Comparison of ENCODE assay signal across 9 cellular contexts in the genomic region with DNA sequence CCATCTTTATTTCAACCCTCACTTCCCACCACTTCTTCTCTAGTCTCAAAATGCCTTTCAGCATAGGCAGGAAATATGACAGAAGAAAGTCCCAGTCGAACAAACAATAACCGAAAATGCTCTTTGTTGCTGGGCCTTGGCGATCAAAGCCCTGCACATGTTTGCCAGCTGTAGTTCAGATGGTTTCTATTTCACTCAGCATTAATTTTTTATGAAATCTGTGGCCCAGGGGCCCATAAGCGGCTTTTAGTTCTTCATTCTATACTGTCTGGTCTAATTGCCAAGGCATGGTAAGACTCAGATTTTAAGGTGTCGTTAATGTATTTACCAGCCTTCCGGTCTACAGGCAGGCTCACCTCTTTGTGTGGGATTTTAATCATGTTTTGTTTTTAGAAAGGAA. TPM values are rescaled to one million over a fixed set of nuclear protein-coding genes. Genes with fewer than 3 reads are reported as not detected.
DNase-seq lines count a peak whose midpoint lies in the region; ATAC-seq and TF ChIP-seq lines count a peak whose summit lies in the region.
"Had no signal": no experiment of that assay in that cellular context is flagged by ENCODE, and none has a peak within 500 bp of the region (broad histone marks: within the 10 kb centered on the region; RNA-seq: fewer than 3 reads in every experiment).

No MANE protein-coding gene starts in this region.

- intact Hi-C loops in mucosa of descending colon (cut with DNase I, micrococcal nuclease) = no loop called here

- H3K4me1 Mint-ChIP-seq in activated CD8-positive, alpha-beta memory T cell treated with anti-CD3 and anti-CD28 coated beads, Interleukin-2, amount 10 ng/mL, durations not matched to agents 7 days and 5 days = no peaks in the 10 kb centered on the region

- no peaks in the 10 kb centered on the region for H3K36me3 Mint-ChIP-seq in activated CD8-positive, alpha-beta memory T cell treated with anti-CD3 and anti-CD28 coated beads, Interleukin-2, amount 10 ng/mL, durations not matched to agents 7 days and 5 days

- CTCF ChIA-PET in activated CD8-positive, alpha-beta memory T cell treated with anti-CD3 and anti-CD28 coated beads, Interleukin-2, amount 10 ng/mL, durations not matched to agents 7 days and 5 days (lab: Charles Lee) = no interaction called here

- no peak overlapping the region for H3K27ac Mint-ChIP-seq in activated CD8-positive, alpha-beta memory T cell treated with anti-CD3 and anti-CD28 coated beads, Interleukin-2, amount 10 ng/mL, durations not matched to agents 7 days and 5 days

- H3K36me3 ChIP-seq in mucosa of descending colon (ENCODE audit: low read depth) = no peaks in the 10 kb centered on the region

- H3K9me3 ChIP-seq in mucosa of descending colon = no peaks in the 10 kb centered on the region

- H3K4me1 ChIP-seq in mucosa of descending colon (ENCODE audit: low read depth) = no peaks in the 10 kb centered on the region

- no peaks in the 10 kb centered on the region for H3K9me3 Mint-ChIP-seq in activated CD8-positive, alpha-beta memory T cell treated with anti-CD3 and anti-CD28 coated beads, Interleukin-2, amount 10 ng/mL, durations not matched to agents 7 days and 5 days (ENCODE audit: low read depth)

- DNase-seq in mucosa of descending colon = no peak
- DNase-seq in islet precursor cell = no peak
- no peak for DNase-seq in SHP77 treated with DMSO at 0.1 percent for 48 hours (lab: John Stamatoyannopoulos, UW)
- no peak for DNase-seq in hippocampal formation (lab: John Stamatoyannopoulos, UW)
- DNase-seq in activated CD8-positive, alpha-beta memory T cell treated with anti-CD3 and anti-CD28 coated beads, Interleukin-2, amount 10 ng/mL, durations not matched to agents 7 days and 5 days = no peak
- DNase-seq: NCI-H1417 had no signal

- H3K4me3 Mint-ChIP-seq in activated CD8-positive, alpha-beta memory T cell treated with anti-CD3 and anti-CD28 coated beads, Interleukin-2, amount 10 ng/mL, durations not matched to agents 7 days and 5 days = no peak overlapping the region

- H3K27me3 Mint-ChIP-seq in activated CD8-positive, alpha-beta memory T cell treated with anti-CD3 and anti-CD28 coated beads, Interleukin-2, amount 10 ng/mL, durations not matched to agents 7 days and 5 days = peaks cover 17% of the 10 kb centered on the region

- ATAC-seq in GM18508 (IDR thresholded peaks at IDR 0.05; ENCODE audit: insufficient read depth, unreplicated experiment) = peak; percentile 62
- ATAC-seq in GM21723 (IDR thresholded peaks at IDR 0.05; ENCODE audit: unreplicated experiment) = peak; percentile 68
- peak; percentile 49 for ATAC-seq in HG03558 (IDR thresholded peaks at IDR 0.05; ENCODE audit: extremely low read depth, unreplicated experiment)
- peak; percentile 51 for ATAC-seq in mucosa of descending colon
- ATAC-seq in activated CD8-positive, alpha-beta memory T cell treated with anti-CD3 and anti-CD28 coated beads, Interleukin-2, amount 10 ng/mL, durations not matched to agents 7 days and 5 days = no peak

- no peak for TF ChIP-seq CTCF in mucosa of descending colon (IDR thresholded peaks at IDR 0.05)

- no peak overlapping the region for H3K4me3 ChIP-seq in mucosa of descending colon

RNA-seq across cellular contexts. Expression of a gene that starts 10.9 kb away (rescaled TPM):
- total RNA-seq in mucosa of descending colon = 100 to 1,000 TPM in 1 of 3 donors, 10 to 100 TPM in 2; 11.8 to 134 (median 96.5) TPM
- total RNA-seq in activated CD8-positive, alpha-beta memory T cell treated with anti-CD3 and anti-CD28 coated beads, Interleukin-2, amount 10 ng/mL, durations not matched to agents 7 days and 5 days = not detected

Comparison
In these comparisons a context has a peak if more than half of its experiments do, and no peak if none do; other contexts are left out.
1. RNA of a gene that starts 10.9 kb away (total RNA-seq): 11.8 to 134 TPM in mucosa of descending colon; not detected in activated CD8-positive, alpha-beta memory T cell treated with anti-CD3 and anti-CD28 coated beads, Interleukin-2, amount 10 ng/mL, durations not matched to agents 7 days and 5 days; every median in the first group is over 10 times any median in the second.